In genomic region chr3:4351164-4351855, GRCh38 we compare ENCODE assay signal across 8 cellular contexts. TPM values are rescaled to one million over a fixed set of nuclear protein-coding genes. Genes with fewer than 3 reads are reported as not detected.
DNase-seq lines count a peak whose midpoint lies in the region; ATAC-seq and TF ChIP-seq lines count a peak whose summit lies in the region.

No MANE protein-coding gene starts in this region.

- H3K4me1 ChIP-seq in hepatocyte (ENCODE audit: insufficient read depth): peaks cover 17% of the 10 kb centered on the region

- no peaks in the 10 kb centered on the region for H3K9me3 ChIP-seq in hepatocyte (ENCODE audit: low read depth)

- peak overlapping the region; percentile 24 for H2AFZ ChIP-seq in hepatocyte

- no peaks in the 10 kb centered on the region for H3K9me2 ChIP-seq in hepatocyte (replicated peaks; ENCODE audit: insufficient read depth)

- peak overlapping the region; percentile 49 to 58 for H3K4me3 Mint-ChIP-seq in stimulated activated naive B cell treated with anti-CD40 and anti-IgM and Interleukin-4, amounts not matched to agents 10 μg/mL and 1 μg/mL and 100 μg/mL, for 72 hours

- no peaks in the 10 kb centered on the region for H4K20me1 ChIP-seq in hepatocyte (ENCODE audit: insufficient read depth, poor library complexity, severe bottlenecking)

- H3K79me2 ChIP-seq in hepatocyte: no peaks in the 10 kb centered on the region

- no peak overlapping the region for H3K4me3 ChIP-seq in hepatocyte

- peak overlapping the region; percentile 46 for H3K27ac ChIP-seq in hepatocyte

- peak overlapping the region; percentile 70 for H3K4me2 ChIP-seq in hepatocyte

- no peaks in the 10 kb centered on the region for H3K27me3 ChIP-seq in hepatocyte

- peak; percentile 53 for ATAC-seq in GM18909 (IDR thresholded peaks at IDR 0.05; ENCODE audit: poor library complexity, unreplicated experiment)
- peak; percentile 32 for ATAC-seq in HG03139 (IDR thresholded peaks at IDR 0.05; ENCODE audit: unreplicated experiment)
- peak; percentile 55 to 71 for ATAC-seq in stimulated activated naive B cell treated with anti-CD40 and anti-IgM and Interleukin-4, amounts not matched to agents 10 μg/mL and 1 μg/mL and 100 μg/mL, for 72 hours (replicated peaks)

- H3K4me1 Mint-ChIP-seq in stimulated activated naive B cell treated with anti-CD40 and anti-IgM and Interleukin-4, amounts not matched to agents 10 μg/mL and 1 μg/mL and 100 μg/mL, for 72 hours: peaks cover 10 to 19% of the 10 kb centered on the region in 2 donors

- 31% methylated on average over 11 of the region's 11 CpGs for WGBS in hepatocyte (ENCODE audit: low lambda C conversion rate, missing lambda C conversion rate)

- H3K36me3 Mint-ChIP-seq in stimulated activated naive B cell treated with anti-CD40 and anti-IgM and Interleukin-4, amounts not matched to agents 10 μg/mL and 1 μg/mL and 100 μg/mL, for 72 hours: peaks cover 8 to 10% of the 10 kb centered on the region in 2 donors

- H3K27ac Mint-ChIP-seq in stimulated activated naive B cell treated with anti-CD40 and anti-IgM and Interleukin-4, amounts not matched to agents 10 μg/mL and 1 μg/mL and 100 μg/mL, for 72 hours: peak overlapping the region; percentile 88

- no peak for TF ChIP-seq CTCF in hepatocyte (IDR thresholded peaks at IDR 0.05; ENCODE audit: poor library complexity)

- no peaks in the 10 kb centered on the region for H3K9me3 Mint-ChIP-seq in stimulated activated naive B cell treated with anti-CD40 and anti-IgM and Interleukin-4, amounts not matched to agents 10 μg/mL and 1 μg/mL and 100 μg/mL, for 72 hours

- H3K27me3 Mint-ChIP-seq in stimulated activated naive B cell treated with anti-CD40 and anti-IgM and Interleukin-4, amounts not matched to agents 10 μg/mL and 1 μg/mL and 100 μg/mL, for 72 hours: no peaks in the 10 kb centered on the region

- peak; percentile 21 for DNase-seq in activated CD8-positive, alpha-beta memory T cell treated with anti-CD3 and anti-CD28 coated beads, Interleukin-2, amount 50 U/mL, for 4 hours
- DNase-seq in hepatocyte (ENCODE audit: low spot score): peak; percentile 31
- no peak for DNase-seq in stimulated activated naive B cell treated with anti-CD40 and anti-IgM and Interleukin-4, amounts not matched to agents 10 μg/mL and 1 μg/mL and 100 μg/mL, for 72 hours
- DNase-seq in ecto neural progenitor cell (ENCODE audit: low spot score): no peak
- no peak for DNase-seq in NCI-H1930 (lab: John Stamatoyannopoulos, UW)
- no peak for DNase-seq in T-helper 9 cell

- H3K36me3 ChIP-seq in hepatocyte (replicated peaks; ENCODE audit: insufficient read depth, low read depth): no peaks in the 10 kb centered on the region

RNA-seq across cellular contexts. Expression of gene SETMAR, which starts 48.1 kb away (rescaled TPM):
- total RNA-seq in hepatocyte: 15.4 and 23.4 TPM in 2 replicates
- polyA plus RNA-seq in hepatocyte: 13.5 and 16.5 TPM in 2 replicates

Comparison
In these comparisons a context has a peak if more than half of its experiments do, and no peak if none do; other contexts are left out.
1. DNase-seq: peak in activated CD8-positive, alpha-beta memory T cell treated with anti-CD3 and anti-CD28 coated beads, Interleukin-2, amount 50 U/mL, for 4 hours (single experiment) and hepatocyte (single experiment); none in stimulated activated naive B cell treated with anti-CD40 and anti-IgM and Interleukin-4, amounts not matched to agents 10 μg/mL and 1 μg/mL and 100 μg/mL, for 72 hours (single experiment), ecto neural progenitor cell (single experiment), NCI-H1930 (0 of 2) and T-helper 9 cell (single experiment).
2. Peak in every context shown above with its lines, with median percentiles within 50 percentile points of each other: ATAC-seq.